9 cellular contexts compared by ENCODE assay signal in the genomic region with DNA sequence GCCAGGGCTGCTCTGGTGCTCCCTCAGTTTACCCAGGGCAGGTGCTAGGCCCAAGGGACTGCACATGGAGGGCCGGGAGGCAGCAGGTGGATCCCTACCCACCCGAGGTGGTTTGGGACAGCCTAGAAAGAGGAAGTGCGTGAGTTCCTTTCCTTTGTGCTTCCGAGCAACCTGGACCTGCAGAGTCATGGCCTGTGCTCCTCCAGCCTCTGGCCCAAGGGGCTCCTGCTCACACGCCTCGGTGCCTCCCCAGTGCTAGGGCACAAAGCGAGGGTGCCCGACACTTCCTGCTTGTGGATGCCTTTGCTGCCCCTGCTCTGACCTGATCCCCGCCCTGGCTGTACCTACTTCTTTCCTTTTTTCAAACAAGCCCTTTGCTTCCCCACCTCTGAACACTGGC.
DNase-seq lines count a peak whose midpoint lies in the region; ATAC-seq and TF ChIP-seq lines count a peak whose summit lies in the region.
"Had no signal": no experiment of that assay in that cellular context is flagged by ENCODE, and none has a peak within 500 bp of the region (broad histone marks: within the 10 kb centered on the region; RNA-seq: fewer than 3 reads in every experiment).

No MANE protein-coding gene starts in this region.

- no peak for DNase-seq in CD4-positive, alpha-beta T cell
- DNase-seq in neuronal stem cell (ENCODE audit: low spot score): no peak
- no peak for DNase-seq in foreskin melanocyte
- no peak for DNase-seq in activated T-cell treated with anti-CD3 and anti-CD28 coated beads, Interleukin-2, amount 50 U/mL, for 72 hours
- DNase-seq in NCI-H2029 treated with DMSO at 0.1 percent for 48 hours (lab: John Stamatoyannopoulos, UW): no peak
- DNase-seq: NCI-H446 had no signal

- H3K27me3 Mint-ChIP-seq in CD4-positive, alpha-beta T cell: no peaks in the 10 kb centered on the region
- H3K27me3 Mint-ChIP-seq in brain: no peaks in the 10 kb centered on the region
- H3K27me3 Mint-ChIP-seq in activated T-cell treated with anti-CD3 and anti-CD28 coated beads, Interleukin-2, amount 50 U/mL, for 72 hours (ENCODE audit: low read depth): peaks cover 7% of the 10 kb centered on the region

- H3F3A ChIP-seq in Loucy (ENCODE audit: low read depth): 0 out of 2 replicates have a peak, but pooled peaks cover 4% of the 10 kb centered on the region

- H3K27ac ChIP-seq in CD4-positive, alpha-beta T cell (ENCODE audit: low read depth, low read length): no peak overlapping the region
- no peak overlapping the region for H3K27ac ChIP-seq in neuronal stem cell (replicated peaks; ENCODE audit: low read length)

- peaks cover 45% of the 10 kb centered on the region for H4K20me1 ChIP-seq in Loucy (ENCODE audit: insufficient read depth, low read length, poor library complexity, severe bottlenecking)

- peak overlapping the region; percentile 89 for H3K23ac ChIP-seq in neuronal stem cell (ENCODE audit: low read depth, low read length, poor library complexity)

- no peaks in the 10 kb centered on the region for H3K9me3 ChIP-seq in CD4-positive, alpha-beta T cell (ENCODE audit: control insufficient read depth, low read length)
- no peaks in the 10 kb centered on the region for H3K9me3 ChIP-seq in Loucy (ENCODE audit: insufficient read depth, low read depth, low read length)
- no peaks in the 10 kb centered on the region for H3K9me3 ChIP-seq in neuronal stem cell (replicated peaks in 1 of 2; ENCODE audit: control insufficient read depth in 2 of 2, insufficient read depth in 1 of 2, low read depth in 1 of 2, low read length in 2 of 2)

- intact Hi-C loops in CD4-positive, alpha-beta T cell (cut with DNase I, micrococcal nuclease): loop anchor here in 1 of 2 experiments (5.0 kb wide), 1 partner anchor 78 kb away; a partner anchor contains a TSS

- H3K18ac ChIP-seq in neuronal stem cell (ENCODE audit: low read length): peak overlapping the region; percentile 11

- CTCF ChIA-PET in CD4-positive, alpha-beta T cell (lab: Charles Lee): no interaction called here

- H3K79me2 ChIP-seq in Loucy (ENCODE audit: insufficient read depth, low read length): peaks cover 93% of the 10 kb centered on the region

- H3K36me3 Mint-ChIP-seq in CD4-positive, alpha-beta T cell (ENCODE audit: low read depth): no peaks in the 10 kb centered on the region
- no peaks in the 10 kb centered on the region for H3K36me3 Mint-ChIP-seq in brain
- H3K36me3 Mint-ChIP-seq in activated T-cell treated with anti-CD3 and anti-CD28 coated beads, Interleukin-2, amount 50 U/mL, for 72 hours (ENCODE audit: insufficient read depth in 2 of 2): no peaks in the 10 kb centered on the region

- no peak overlapping the region for H2BK5ac ChIP-seq in neuronal stem cell (ENCODE audit: low read length)

- no peak overlapping the region for H2BK15ac ChIP-seq in neuronal stem cell (ENCODE audit: low read length)

- H3K9ac ChIP-seq in Loucy (ENCODE audit: low read depth, low read length, poor library complexity, severe bottlenecking): peak overlapping the region; percentile 58
- H3K9ac ChIP-seq in neuronal stem cell (ENCODE audit: low read depth, low read length, poor library complexity): peak overlapping the region; percentile 38

- H3K27ac Mint-ChIP-seq in CD4-positive, alpha-beta T cell: peak overlapping the region; percentile 75
- H3K27ac Mint-ChIP-seq in brain: peak overlapping the region; percentile 73 to 97 (median 86)
- H3K27ac Mint-ChIP-seq in activated T-cell treated with anti-CD3 and anti-CD28 coated beads, Interleukin-2, amount 50 U/mL, for 72 hours: no peak overlapping the region

- H3K4me1 ChIP-seq in Loucy (ENCODE audit: insufficient read depth, low read length, poor library complexity, severe bottlenecking): peaks cover 62% of the 10 kb centered on the region
- H3K4me1 ChIP-seq in neuronal stem cell (ENCODE audit: control insufficient read depth in 2 of 2, insufficient read depth in 1 of 2, low read depth in 1 of 2, low read length in 2 of 2): peaks cover 15 to 18% of the 10 kb centered on the region in 2 donors

- H2BK12ac ChIP-seq in neuronal stem cell (ENCODE audit: low read length): peak overlapping the region; percentile 82

- H3K27me3 ChIP-seq in CD4-positive, alpha-beta T cell (ENCODE audit: control insufficient read depth, insufficient read depth, low read length): no peaks in the 10 kb centered on the region
- no peaks in the 10 kb centered on the region for H3K27me3 ChIP-seq in Loucy (ENCODE audit: insufficient read depth, low read length, poor library complexity, severe bottlenecking)
- no peaks in the 10 kb centered on the region for H3K27me3 ChIP-seq in neuronal stem cell (ENCODE audit: control insufficient read depth in 3 of 3, insufficient read depth in 3 of 3, low read depth in 1 of 3, low read length in 3 of 3)

- H4K8ac ChIP-seq in neuronal stem cell (ENCODE audit: low read depth, low read length): no peak overlapping the region

- H3K14ac ChIP-seq in neuronal stem cell (ENCODE audit: low read length): no peak overlapping the region

- WGBS in neuronal stem cell (ENCODE audit: extremely low coverage in 2 of 2, insufficient read length in 2 of 2, insufficient replicate concordance in 1 of 2), 2 donors: no CpG with 5 or more reads among the region's 9 CpGs

- no peaks in the 10 kb centered on the region for H3K9me3 Mint-ChIP-seq in CD4-positive, alpha-beta T cell
- H3K9me3 Mint-ChIP-seq in brain: no peaks in the 10 kb centered on the region
- no peaks in the 10 kb centered on the region for H3K9me3 Mint-ChIP-seq in activated T-cell treated with anti-CD3 and anti-CD28 coated beads, Interleukin-2, amount 50 U/mL, for 72 hours

- no peak overlapping the region for H3K4ac ChIP-seq in neuronal stem cell (ENCODE audit: low read length)

- H3K9me2 ChIP-seq in Loucy (replicated peaks; ENCODE audit: low read depth, low read length): no peaks in the 10 kb centered on the region

- H3K4me1 Mint-ChIP-seq in CD4-positive, alpha-beta T cell (ENCODE audit: low read depth): peaks cover 42% of the 10 kb centered on the region
- H3K4me1 Mint-ChIP-seq in brain: peaks cover 54% of the 10 kb centered on the region
- H3K4me1 Mint-ChIP-seq in activated T-cell treated with anti-CD3 and anti-CD28 coated beads, Interleukin-2, amount 50 U/mL, for 72 hours (ENCODE audit: low read depth): peaks cover 42% of the 10 kb centered on the region

- no peak overlapping the region for H4K91ac ChIP-seq in neuronal stem cell (ENCODE audit: low read depth, low read length, poor library complexity)

- H3K4me3 Mint-ChIP-seq in CD4-positive, alpha-beta T cell: peak overlapping the region; percentile 58
- H3K4me3 Mint-ChIP-seq in brain: peak overlapping the region in 1 of 5 experiments; percentile 24
- H3K4me3 Mint-ChIP-seq in activated T-cell treated with anti-CD3 and anti-CD28 coated beads, Interleukin-2, amount 50 U/mL, for 72 hours: peak overlapping the region in 1 of 2 donors; percentile 56

- peak overlapping the region; percentile 65 for H2AK5ac ChIP-seq in neuronal stem cell (ENCODE audit: low read depth, low read length)

- H3K79me1 ChIP-seq in neuronal stem cell (ENCODE audit: low read depth, low read length): peaks cover 33% of the 10 kb centered on the region

- no peak for TF ChIP-seq CTCF in CD4-positive, alpha-beta T cell (IDR thresholded peaks at IDR 0.05)
- TF ChIP-seq CTCF in Loucy (conservative IDR thresholded peaks at IDR 0.05; ENCODE audit: low read length) (no peak), brain (conservative IDR thresholded peaks at IDR 0.05) (no peak)

- peak overlapping the region; percentile 10 for H3K4me3 ChIP-seq in Loucy (ENCODE audit: low read length, poor library complexity, severe bottlenecking)
- no peak overlapping the region for H3K4me3 ChIP-seq in neuronal stem cell (ENCODE audit: low read length in 2 of 2)

- H3K4me2 ChIP-seq in Loucy (ENCODE audit: low read depth, low read length, poor library complexity, severe bottlenecking) (peak overlapping the region; percentile 85), neuronal stem cell (ENCODE audit: insufficient read depth, low read length, poor library complexity, severe bottlenecking) (no peak overlapping the region)

- H3K36me3 ChIP-seq in Loucy (ENCODE audit: insufficient read depth, low read length) (peaks cover 41% of the 10 kb centered on the region; the same call in 1 of the 2 replicates), neuronal stem cell (replicated peaks in 1 of 2; ENCODE audit: control insufficient read depth in 2 of 2, insufficient read depth in 2 of 2, low read length in 2 of 2) (peaks cover 7 to 10% of the 10 kb centered on the region in 2 donors)

- POLR2A ChIA-PET in CD4-positive, alpha-beta T cell (lab: Charles Lee): interaction anchor here (3.0 kb wide), 1 partner anchor 14 kb away, joined by 11 read pairs; no protein-coding TSS in a partner anchor

- ATAC-seq in CD4-positive, alpha-beta T cell (ENCODE audit: poor library complexity): no peak
- no peak for ATAC-seq in HG02884 (IDR thresholded peaks at IDR 0.05; ENCODE audit: unreplicated experiment)
- no peak for ATAC-seq in activated T-cell treated with anti-CD3 and anti-CD28 coated beads, Interleukin-2, amount 50 U/mL, for 72 hours (replicated peaks in 1 of 2)

- H2BK120ac ChIP-seq in neuronal stem cell (ENCODE audit: low read depth, low read length): no peak overlapping the region

- H2AFZ ChIP-seq in Loucy (ENCODE audit: low read length) (no peak overlapping the region), neuronal stem cell (ENCODE audit: low read length) (no peak overlapping the region)
